In the genomic region with DNA sequence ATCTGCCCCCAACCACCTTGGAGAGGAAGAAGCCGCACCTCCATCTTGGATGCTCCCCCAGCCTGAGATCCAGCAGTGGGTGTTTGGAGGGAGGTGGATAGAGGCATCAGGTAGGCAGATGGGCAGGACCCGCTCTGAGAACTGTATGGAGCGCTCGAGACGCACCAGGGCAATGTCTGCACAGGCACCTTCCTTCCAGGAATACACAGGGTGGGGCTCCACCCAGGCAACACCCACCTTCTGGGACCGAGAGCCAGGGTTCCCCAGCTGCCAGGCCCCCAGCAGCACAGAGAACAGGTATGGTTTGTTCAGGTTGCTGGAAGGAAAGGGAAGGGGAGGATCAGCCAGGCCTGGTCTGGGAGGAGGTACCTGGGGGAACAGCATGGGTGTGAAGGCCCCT, we compare ENCODE assay signal across 21 cellular contexts. TPM values are rescaled to one million over a fixed set of nuclear protein-coding genes. Genes with fewer than 3 reads are reported as not detected.
"Had no signal": no experiment of that assay in that cellular context is flagged by ENCODE, and none has a peak within 500 bp of the region (broad histone marks: within the 10 kb centered on the region; RNA-seq: fewer than 3 reads in every experiment).

No MANE protein-coding gene starts in this region.

- H3K4me1 ChIP-seq: adrenal gland, left ventricle myocardium inferior had no signal

- DNase-seq: activated CD4-positive, alpha-beta T cell treated with anti-CD3 and anti-CD28 coated beads for 1 hour; activated gamma-delta T cell treated with Interleukin-2 at 50 U/mL for 16 hours; dermis blood vessel endothelial cell; foreskin melanocyte; head of caudate nucleus; left ventricle myocardium inferior; mammary epithelial cell; midbrain; nucleus accumbens; WERI-Rb-1 had no signal

- H3K4me3 Mint-ChIP-seq: nephron progenitor cell; stimulated activated naive CD8-positive, alpha-beta T cell treated with anti-CD3 and anti-CD28 coated beads, Interleukin-15, Interleukin-2, amounts not matched to agents 100 ng/mL and 50 ng/mL, for 24 hours had no signal

- H3K27me3 Mint-ChIP-seq: progenitor cell of endocrine pancreas had no signal

- H3K27ac Mint-ChIP-seq: activated naive CD4-positive, alpha-beta T cell treated with anti-CD3 and anti-CD28 coated beads, Interleukin-2, amount 50 U/mL, for 72 hours; nephron progenitor cell; progenitor cell of endocrine pancreas; stimulated activated naive CD8-positive, alpha-beta T cell treated with anti-CD3 and anti-CD28 coated beads, Interleukin-15, Interleukin-2, amounts not matched to agents 100 ng/mL and 50 ng/mL, for 24 hours had no signal

- H3K4me3 ChIP-seq: adrenal gland, left ventricle myocardium inferior, suprapubic skin, transverse colon had no signal

- H3K36me3 ChIP-seq: adrenal gland, left ventricle myocardium inferior, suprapubic skin, transverse colon, WERI-Rb-1 had no signal

- H3K27ac ChIP-seq: adrenal gland, left ventricle myocardium inferior, suprapubic skin, transverse colon, WERI-Rb-1 had no signal

- H3K9me3 ChIP-seq: adrenal gland, suprapubic skin had no signal

RNA-seq across cellular contexts. Expression of gene PRSS22, which starts 2.4 kb away (rescaled TPM):
- total RNA-seq: activated CD8-positive, alpha-beta memory T cell treated with anti-CD3 and anti-CD28 coated beads for 36 hours; chondrocyte; dermis blood vessel endothelial cell; left ventricle myocardium inferior; myocyte; T-helper 2 cell treated with Interferon-gamma antibody and Interleukin-4, amounts not matched to agents 100 ng/mL and 5 ng/mL, for 36 hours had no signal

RNA-seq across cellular contexts. Expression of gene ZG16B, which starts 25.4 kb away (rescaled TPM):
- total RNA-seq: myocyte, progenitor cell of endocrine pancreas had no signal

RNA-seq across cellular contexts. Expression of gene PRSS21, which starts 38.5 kb away (rescaled TPM):
- total RNA-seq: chondrocyte, left ventricle myocardium inferior, myocyte, progenitor cell of endocrine pancreas had no signal
